ENCODE assay signal across 1 cellular context in the genomic region with DNA sequence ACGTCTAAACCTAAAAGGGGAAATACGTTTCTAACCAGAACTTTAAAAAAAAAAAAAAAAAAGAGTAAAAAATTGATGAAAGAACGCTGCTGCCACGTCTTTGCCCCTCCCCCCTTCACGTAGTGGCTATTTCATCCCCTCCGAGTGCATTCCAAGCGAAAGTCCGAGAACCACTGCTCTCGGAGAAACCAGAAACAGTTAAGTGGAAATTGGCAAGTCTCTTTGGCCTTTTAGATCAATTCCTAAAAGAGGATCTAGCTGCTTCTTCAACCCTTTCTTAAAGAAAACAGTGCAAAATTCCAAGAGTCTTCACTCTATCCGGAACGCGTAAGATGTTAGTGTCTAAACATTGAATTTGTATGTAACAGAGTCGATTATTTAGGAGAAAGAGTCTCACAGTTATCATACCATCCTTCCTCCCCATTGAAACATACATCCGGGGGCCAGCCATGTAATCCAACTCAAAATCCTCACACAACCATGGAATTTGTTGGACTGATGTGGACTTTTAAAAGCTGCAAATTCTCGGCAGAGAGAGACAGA.
TF ChIP-seq lines count a peak whose summit lies in the region.

No MANE protein-coding gene starts in this region.

TF ChIP-seq in HEK293, 187 proteins besides CTCF, POLR2A, EP300 and RAD21 (continued from another document):
- TF ChIP-seq ZNF692 (tag by site-specific recombination; IDR thresholded peaks at IDR 0.05), result peak; percentile 36; the same call in 1 of the 2 replicates
- peak; percentile 92 for TF ChIP-seq PRDM1 (tag by site-specific recombination; IDR thresholded peaks at IDR 0.05)
- TF ChIP-seq ZBTB17 (tag by site-specific recombination; IDR thresholded peaks at IDR 0.05), result peak; percentile 80
- TF ChIP-seq REST (tag by site-specific recombination; IDR thresholded peaks at IDR 0.05), result no peak
- TF ChIP-seq, protein P1, sequence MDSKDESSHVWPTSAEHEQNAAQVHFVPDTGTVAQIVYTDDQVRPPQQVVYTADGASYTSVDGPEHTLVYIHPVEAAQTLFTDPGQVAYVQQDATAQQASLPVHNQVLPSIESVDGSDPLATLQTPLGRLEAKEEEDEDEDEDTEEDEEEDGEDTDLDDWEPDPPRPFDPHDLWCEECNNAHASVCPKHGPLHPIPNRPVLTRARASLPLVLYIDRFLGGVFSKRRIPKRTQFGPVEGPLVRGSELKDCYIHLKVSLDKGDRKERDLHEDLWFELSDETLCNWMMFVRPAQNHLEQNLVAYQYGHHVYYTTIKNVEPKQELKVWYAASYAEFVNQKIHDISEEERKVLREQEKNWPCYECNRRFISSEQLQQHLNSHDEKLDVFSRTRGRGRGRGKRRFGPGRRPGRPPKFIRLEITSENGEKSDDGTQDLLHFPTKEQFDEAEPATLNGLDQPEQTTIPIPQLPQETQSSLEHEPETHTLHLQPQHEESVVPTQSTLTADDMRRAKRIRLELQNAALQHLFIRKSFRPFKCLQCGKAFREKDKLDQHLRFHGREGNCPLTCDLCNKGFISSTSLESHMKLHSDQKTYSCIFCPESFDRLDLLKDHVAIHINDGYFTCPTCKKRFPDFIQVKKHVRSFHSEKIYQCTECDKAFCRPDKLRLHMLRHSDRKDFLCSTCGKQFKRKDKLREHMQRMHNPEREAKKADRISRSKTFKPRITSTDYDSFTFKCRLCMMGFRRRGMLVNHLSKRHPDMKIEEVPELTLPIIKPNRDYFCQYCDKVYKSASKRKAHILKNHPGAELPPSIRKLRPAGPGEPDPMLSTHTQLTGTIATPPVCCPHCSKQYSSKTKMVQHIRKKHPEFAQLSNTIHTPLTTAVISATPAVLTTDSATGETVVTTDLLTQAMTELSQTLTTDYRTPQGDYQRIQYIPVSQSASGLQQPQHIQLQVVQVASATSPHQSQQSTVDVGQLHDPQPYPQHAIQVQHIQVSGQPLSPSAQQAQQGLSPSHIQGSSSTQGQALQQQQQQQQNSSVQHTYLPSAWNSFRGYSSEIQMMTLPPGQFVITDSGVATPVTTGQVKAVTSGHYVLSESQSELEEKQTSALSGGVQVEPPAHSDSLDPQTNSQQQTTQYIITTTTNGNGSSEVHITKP (tag by site-specific recombination; IDR thresholded peaks at IDR 0.05), result peak; percentile 10; the same call in 1 of the 2 replicates
